ENCODE assay signal across 21 cellular contexts in the genomic region with DNA sequence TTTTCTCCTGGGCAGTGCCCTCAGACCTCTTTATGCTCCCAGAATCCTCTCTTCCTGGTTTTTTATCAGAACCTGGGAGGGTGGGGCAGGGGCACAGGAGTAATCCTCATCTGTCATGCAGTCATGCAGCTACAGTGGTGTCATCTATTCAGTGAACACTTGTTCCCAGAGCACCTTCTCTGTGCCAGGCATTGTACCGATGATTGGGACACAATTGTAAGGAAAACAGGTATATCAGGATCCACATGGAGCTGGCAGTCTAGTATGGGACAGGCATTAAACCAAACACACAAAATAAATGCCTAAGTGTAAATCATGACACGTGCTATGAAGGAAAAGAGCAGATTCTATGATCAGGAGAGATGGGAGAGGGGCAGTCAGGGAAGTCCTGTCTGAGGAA.
"Had no signal": no experiment of that assay in that cellular context is flagged by ENCODE, and none has a peak within 500 bp of the region (broad histone marks: within the 10 kb centered on the region; RNA-seq: fewer than 3 reads in every experiment).

No MANE protein-coding gene starts in this region.

- ATAC-seq: effector memory CD8-positive, alpha-beta T cell; foreskin keratinocyte; gastrocnemius medialis; gastroesophageal sphincter; heart left ventricle; heart right ventricle had no signal

- H3K4me3 ChIP-seq: colonic mucosa, coronary artery, dorsolateral prefrontal cortex, esophagus muscularis mucosa, esophagus squamous epithelium, gastrocnemius medialis, gastroesophageal sphincter, heart left ventricle, heart right ventricle, hepatocyte had no signal

- DNase-seq: colonic mucosa; cortex of kidney; dermis blood vessel endothelial cell; dorsolateral prefrontal cortex; effector CD4-positive, alpha-beta T cell; effector CD8-positive, alpha-beta T cell; effector memory CD4-positive, alpha-beta T cell; effector memory CD8-positive, alpha-beta T cell; endodermal cell; erythroblast; esophagus squamous epithelium; foreskin keratinocyte; foreskin melanocyte; gastrocnemius medialis; glutamatergic neuron; heart left ventricle; heart right ventricle had no signal
